In genomic region chr5:90161399-90161798, GRCh38 we compare ENCODE assay signal across 8 cellular contexts.
DNase-seq lines count a peak whose midpoint lies in the region; ATAC-seq and TF ChIP-seq lines count a peak whose summit lies in the region.

No MANE protein-coding gene starts in this region.

- in situ Hi-C loops in transverse colon (cut with MboI; ENCODE audit: low pct_ligation_motif_present in 1 of 4, low pct_unique_long_range_greater_than_20kb in 1 of 4, low sequenced_read_pairs in 3 of 4), result no loop called here

- H3K36me3 Mint-ChIP-seq in activated CD4-positive, alpha-beta T cell treated with anti-CD3 and anti-CD28 coated beads, Interleukin-2, amount 10 ng/mL, durations not matched to agents 24 days and 14 days (ENCODE audit: low read depth), result no peaks in the 10 kb centered on the region
- H3K36me3 Mint-ChIP-seq in HFFc6 (ENCODE audit: low read depth), result no peaks in the 10 kb centered on the region

- H3K36me3 ChIP-seq in SK-N-MC (ENCODE audit: insufficient read depth, low read length) (no peaks in the 10 kb centered on the region), transverse colon (no peaks in the 10 kb centered on the region), esophagus squamous epithelium (no peaks in the 10 kb centered on the region)

- intact Hi-C loops in right cardiac atrium (cut with DNase I), result no loop called here
- intact Hi-C loops in transverse colon (cut with DNase I; ENCODE audit: low total_unique reads), result no loop called here
- intact Hi-C loops in esophagus squamous epithelium (cut with DNase I), result no loop called here
- intact Hi-C loops in activated CD4-positive, alpha-beta T cell treated with anti-CD3 and anti-CD28 coated beads, Interleukin-2, amount 10 ng/mL, durations not matched to agents 24 days and 14 days (cut with micrococcal nuclease), result no loop called here

- H3K4me1 Mint-ChIP-seq in activated CD4-positive, alpha-beta T cell treated with anti-CD3 and anti-CD28 coated beads, Interleukin-2, amount 10 ng/mL, durations not matched to agents 24 days and 14 days, result no peaks in the 10 kb centered on the region
- H3K4me1 Mint-ChIP-seq in HFFc6 (ENCODE audit: low read depth), result no peaks in the 10 kb centered on the region

- no peak overlapping the region for H3K27ac Mint-ChIP-seq in activated CD4-positive, alpha-beta T cell treated with anti-CD3 and anti-CD28 coated beads, Interleukin-2, amount 10 ng/mL, durations not matched to agents 24 days and 14 days
- no peak overlapping the region for H3K27ac Mint-ChIP-seq in HFFc6

- no peaks in the 10 kb centered on the region for H3K4me1 ChIP-seq in right cardiac atrium (ENCODE audit: control insufficient read depth, insufficient read depth, low read length)
- no peaks in the 10 kb centered on the region for H3K4me1 ChIP-seq in transverse colon
- no peaks in the 10 kb centered on the region for H3K4me1 ChIP-seq in esophagus squamous epithelium

- no peak overlapping the region for H3K4me3 Mint-ChIP-seq in activated CD4-positive, alpha-beta T cell treated with anti-CD3 and anti-CD28 coated beads, Interleukin-2, amount 10 ng/mL, durations not matched to agents 24 days and 14 days
- no peak overlapping the region for H3K4me3 Mint-ChIP-seq in HFFc6

- TF ChIP-seq POLR2A in transverse colon (IDR thresholded peaks at IDR 0.05) (no peak), esophagus squamous epithelium (IDR thresholded peaks at IDR 0.05) (no peak)

- no peaks in the 10 kb centered on the region for H3K27me3 Mint-ChIP-seq in activated CD4-positive, alpha-beta T cell treated with anti-CD3 and anti-CD28 coated beads, Interleukin-2, amount 10 ng/mL, durations not matched to agents 24 days and 14 days
- H3K27me3 Mint-ChIP-seq in HFFc6 (ENCODE audit: insufficient read depth), result peaks cover 1% of the 10 kb centered on the region; the same call in 1 of the 2 replicates

- no peak for TF ChIP-seq EP300 in transverse colon (IDR thresholded peaks at IDR 0.05; ENCODE audit: low read depth)

- DNase-seq in DMS 273 treated with DMSO at 0.1 percent for 48 hours (lab: John Stamatoyannopoulos, UW), result peak; percentile 45
- DNase-seq in HCEC 1CT, result peak; percentile 42
- DNase-seq in SK-N-MC (ENCODE audit: low read depth, low spot score), result no peak
- DNase-seq in right cardiac atrium, result peak; percentile 76 to 84 (median 78)
- DNase-seq in transverse colon, result peak; percentile 20
- no peak for DNase-seq in esophagus squamous epithelium (lab: John Stamatoyannopoulos, UW)
- DNase-seq in activated CD4-positive, alpha-beta T cell treated with anti-CD3 and anti-CD28 coated beads, Interleukin-2, amount 10 ng/mL, durations not matched to agents 24 days and 14 days, result no peak
- no peak for DNase-seq in HFFc6

- H3K4me3 ChIP-seq in SK-N-MC, result peak overlapping the region; percentile 55
- no peak overlapping the region for H3K4me3 ChIP-seq in right cardiac atrium (ENCODE audit: low read length)
- no peak overlapping the region for H3K4me3 ChIP-seq in transverse colon
- H3K4me3 ChIP-seq in esophagus squamous epithelium, result no peak overlapping the region

- 29% methylated on average over 4 of the region's 4 CpGs for WGBS in right cardiac atrium
- WGBS in transverse colon (ENCODE audit: low coverage in 1 of 2), 2 donors, result 20 to 57% methylated on average over 1 to 4 of the region's 4 CpGs
- WGBS in esophagus squamous epithelium, 2 donors, result 38 to 45% methylated on average over 4 of the region's 4 CpGs

- H3K27me3 ChIP-seq in right cardiac atrium (ENCODE audit: control insufficient read depth, insufficient read depth) (no peaks in the 10 kb centered on the region), transverse colon (no peaks in the 10 kb centered on the region), esophagus squamous epithelium (no peaks in the 10 kb centered on the region)

- ATAC-seq in right cardiac atrium, result peak; percentile 94 to 97

- no peak overlapping the region for H3K9ac ChIP-seq in SK-N-MC (ENCODE audit: insufficient read length)

- no peaks in the 10 kb centered on the region for H3K9me3 ChIP-seq in SK-N-MC (ENCODE audit: low read depth, low read length)
- H3K9me3 ChIP-seq in right cardiac atrium (ENCODE audit: control insufficient read depth, low read length), result no peaks in the 10 kb centered on the region
- H3K9me3 ChIP-seq in transverse colon, result no peaks in the 10 kb centered on the region
- no peaks in the 10 kb centered on the region for H3K9me3 ChIP-seq in esophagus squamous epithelium

- peak overlapping the region; percentile 83; the same call in 1 of the 2 replicates for H3K27ac ChIP-seq in SK-N-MC
- no peak overlapping the region for H3K27ac ChIP-seq in right cardiac atrium (ENCODE audit: low read length)
- H3K27ac ChIP-seq in transverse colon, result no peak overlapping the region
- H3K27ac ChIP-seq in esophagus squamous epithelium, result no peak overlapping the region

- no peaks in the 10 kb centered on the region for H3K9me3 Mint-ChIP-seq in activated CD4-positive, alpha-beta T cell treated with anti-CD3 and anti-CD28 coated beads, Interleukin-2, amount 10 ng/mL, durations not matched to agents 24 days and 14 days
- peaks cover 36% of the 10 kb centered on the region for H3K9me3 Mint-ChIP-seq in HFFc6

- no peak for TF ChIP-seq CTCF in transverse colon (IDR thresholded peaks at IDR 0.05)
- TF ChIP-seq CTCF in esophagus squamous epithelium (IDR thresholded peaks at IDR 0.05), result peak in 1 of 6 experiments; percentile 31
- TF ChIP-seq CTCF in HFFc6 (IDR thresholded peaks at IDR 0.05), result no peak

Comparison
In these comparisons a context has a peak if more than half of its experiments do, and no peak if none do; other contexts are left out.
1. DNase-seq: peak in DMS 273 treated with DMSO at 0.1 percent for 48 hours (single experiment), HCEC 1CT (single experiment), right cardiac atrium (3 of 3) and transverse colon (single experiment); none in SK-N-MC (single experiment), esophagus squamous epithelium (single experiment), activated CD4-positive, alpha-beta T cell treated with anti-CD3 and anti-CD28 coated beads, Interleukin-2, amount 10 ng/mL, durations not matched to agents 24 days and 14 days (single experiment) and HFFc6 (single experiment).